Comparison of ENCODE assay signal across 14 cellular contexts in genomic region chr3:8506611-8507061, GRCh38. TPM values are rescaled to one million over a fixed set of nuclear protein-coding genes. Genes with fewer than 3 reads are reported as not detected.
DNase-seq lines count a peak whose midpoint lies in the region; ATAC-seq and TF ChIP-seq lines count a peak whose summit lies in the region.
"Had no signal": no experiment of that assay in that cellular context is flagged by ENCODE, and none has a peak within 500 bp of the region (broad histone marks: within the 10 kb centered on the region; RNA-seq: fewer than 3 reads in every experiment).

No MANE protein-coding gene starts in this region.

- no peak for TF ChIP-seq POLR2A in prostate gland (IDR thresholded peaks at IDR 0.05)

- no peak for ATAC-seq in HG02981 (IDR thresholded peaks at IDR 0.05; ENCODE audit: unreplicated experiment)
- ATAC-seq: mucosa of descending colon had no signal

- peak; percentile 32 for DNase-seq in DMS79 (lab: John Stamatoyannopoulos, UW)
- peak; percentile 76 to 93 for DNase-seq in SJCRH30
- DNase-seq in fibroblast of the aortic adventitia (ENCODE audit: low read depth), result peak; percentile 83
- DNase-seq in prostate gland (ENCODE audit: low spot score), result peak; percentile 20
- no peak for DNase-seq in activated T-cell treated with anti-CD3 and anti-CD28 coated beads, Interleukin-2, amount 50 U/mL, for 1 hour
- no peak for DNase-seq in GM10248 (ENCODE audit: extremely low spot score)
- no peak for DNase-seq in glutamatergic neuron
- DNase-seq: activated naive CD4-positive, alpha-beta T cell treated with anti-CD3 and anti-CD28 coated beads, Interleukin-2, amount 50 U/mL, for 16 hours; effector CD4-positive, alpha-beta T cell; mucosa of descending colon; NCI-H2107; retina had no signal

- H3K9me3 Mint-ChIP-seq in glutamatergic neuron (ENCODE audit: unreplicated experiment), result no peaks in the 10 kb centered on the region
- H3K9me3 Mint-ChIP-seq: T-helper 2 cell treated with Interferon-gamma antibody and Interleukin-4, amounts not matched to agents 5 μg/mL and 100 μg/mL, for 36 hours had no signal

- POLR2A ChIA-PET in GM10248 (lab: Yijun Ruan, JAX), result no interaction called here

- peaks cover 38% of the 10 kb centered on the region for H3K36me3 ChIP-seq in SJCRH30
- no peaks in the 10 kb centered on the region for H3K36me3 ChIP-seq in prostate gland

- H3K27me3 ChIP-seq in SJCRH30 (no peaks in the 10 kb centered on the region), prostate gland (replicated peaks; ENCODE audit: insufficient read depth) (no peaks in the 10 kb centered on the region)

- no peaks in the 10 kb centered on the region for H3K9me3 ChIP-seq in SJCRH30 (replicated peaks)
- H3K9me3 ChIP-seq in prostate gland, result no peaks in the 10 kb centered on the region
- H3K9me3 ChIP-seq: mucosa of descending colon had no signal

- peaks cover 3% of the 10 kb centered on the region for H3K4me1 Mint-ChIP-seq in glutamatergic neuron (ENCODE audit: low read depth, unreplicated experiment)

- intact Hi-C loops in prostate gland (cut with DNase I), result no loop called here

- TF ChIP-seq CTCF in fibroblast of the aortic adventitia (IDR thresholded peaks at IDR 0.05; ENCODE audit: insufficient read depth, low read length) (no peak), prostate gland (IDR thresholded peaks at IDR 0.05) (no peak), GM10248 (IDR thresholded peaks at IDR 0.05; ENCODE audit: control extremely low read depth, extremely low read depth, low read depth, missing control alignments) (no peak), glutamatergic neuron (IDR thresholded peaks at IDR 0.05; ENCODE audit: partially characterized antibody, unreplicated experiment) (no peak)

- H3K27ac ChIP-seq in SJCRH30 (peak overlapping the region; percentile 80), prostate gland (peak overlapping the region in 1 of 2 donors; percentile 1)

- CTCF ChIA-PET in GM10248 (lab: Yijun Ruan, JAX), result interaction anchor here (0.7 to 2.2 kb wide), 3 partner anchors 12 to 29 kb away, joined by 3 to 10 read pairs (median 4); no protein-coding TSS in a partner anchor

- 24% methylated on average over 5 of the region's 5 CpGs for WGBS in prostate gland

- H3K4me3 Mint-ChIP-seq in glutamatergic neuron (ENCODE audit: unreplicated experiment), result no peak overlapping the region
- H3K4me3 Mint-ChIP-seq: T-helper 2 cell treated with Interferon-gamma antibody and Interleukin-4, amounts not matched to agents 5 μg/mL and 100 μg/mL, for 36 hours had no signal

- no peak overlapping the region for H3K4me3 ChIP-seq in SJCRH30
- H3K4me3 ChIP-seq in fibroblast of the aortic adventitia (ENCODE audit: low read depth, low read length), result no peak overlapping the region
- no peak overlapping the region for H3K4me3 ChIP-seq in prostate gland
- H3K4me3 ChIP-seq: mucosa of descending colon had no signal

- no peaks in the 10 kb centered on the region for H3K36me3 Mint-ChIP-seq in glutamatergic neuron (ENCODE audit: unreplicated experiment)

- peaks cover 57% of the 10 kb centered on the region for H3K4me1 ChIP-seq in SJCRH30
- peaks cover 5% of the 10 kb centered on the region for H3K4me1 ChIP-seq in prostate gland (replicated peaks)

- H3K27ac Mint-ChIP-seq in glutamatergic neuron (ENCODE audit: unreplicated experiment), result no peak overlapping the region
- H3K27ac Mint-ChIP-seq: T-helper 2 cell treated with Interferon-gamma antibody and Interleukin-4, amounts not matched to agents 5 μg/mL and 100 μg/mL, for 36 hours had no signal

- peaks cover 3% of the 10 kb centered on the region for H3K27me3 Mint-ChIP-seq in glutamatergic neuron (ENCODE audit: unreplicated experiment)

RNA-seq across cellular contexts. Expression of gene LMCD1, which starts 5.0 kb away (rescaled TPM):
- total RNA-seq in SJCRH30 (2014; rRNA removed; shearing (Covaris generic)), result 59.6 and 69.8 TPM in 2 replicates
- 22.4 and 30.3 TPM in 2 replicates for total RNA-seq in fibroblast of the aortic adventitia (ENCODE audit: low replicate concordance)
- 100 to 1,000 TPM in 1 of 2 donors, 10 to 100 TPM in 1; 73.0 to 144 TPM for total RNA-seq in prostate gland
- 1.3 TPM for total RNA-seq in glutamatergic neuron (ENCODE audit: unreplicated experiment)

Comparison
In these comparisons a context has a peak if more than half of its experiments do, and no peak if none do; other contexts are left out.
1. DNase-seq: peak in DMS79 (single experiment), SJCRH30 (2 of 2), fibroblast of the aortic adventitia (single experiment) and prostate gland (single experiment); none in activated T-cell treated with anti-CD3 and anti-CD28 coated beads, Interleukin-2, amount 50 U/mL, for 1 hour (single experiment), GM10248 (single experiment) and glutamatergic neuron (single experiment).